ENCODE assay signal across 8 cellular contexts in genomic region chr18:11851156-11852047, GRCh38. TPM values are rescaled to one million over a fixed set of nuclear protein-coding genes. Genes with fewer than 3 reads are reported as not detected.
DNase-seq lines count a peak whose midpoint lies in the region; FAIRE-seq and TF ChIP-seq lines count a peak whose summit lies in the region.

CHMP1B (plus strand) TSS chr18:11851413; CDS start chr18:11851512, 99 bp downstream.

- CTCF ChIA-PET in H1 (lab: Charles Lee; ENCODE audit: partially characterized antibody), result interaction anchor here (1.0 kb wide), 1 partner anchor 90 kb away, joined by 3 read pairs; no protein-coding TSS in a partner anchor

- peaks cover 3 to 5% (median 4%) of the 10 kb centered on the region in 4 experiments; a peak in 5 of 7 replicates for H3K4me1 ChIP-seq in H1 (replicated peaks in 1 of 4; ENCODE audit: control insufficient read depth in 3 of 4, insufficient read depth in 4 of 4, low read length in 3 of 4)
- H3K4me1 ChIP-seq in mesenchymal stem cell (ENCODE audit: control insufficient read depth, insufficient read depth, low read depth, low read length), result peaks cover 6% of the 10 kb centered on the region

- no peaks in the 10 kb centered on the region; the same call in 1 of the 2 replicates for H3K23me2 ChIP-seq in H1 (ENCODE audit: low read depth, low read length)

- FAIRE-seq in H1 (lab: Jason Lieb, UNC), result no peak

- peak within 1 kb of the TSS; percentile 91 to 96 (median 94) for H3K9ac ChIP-seq in H1 (replicated peaks in 1 of 4; ENCODE audit: extremely low read depth in 1 of 4, low read depth in 3 of 4, low read length in 3 of 4)
- peak within 1 kb of the TSS; percentile 100 for H3K9ac ChIP-seq in mesenchymal stem cell (ENCODE audit: low read length)

- TF ChIP-seq RAD21 in H1 (IDR thresholded peaks at IDR 0.05 in 1 of 2, conservative IDR thresholded peaks at IDR 0.05 in 1 of 2; ENCODE audit: low read depth in 2 of 2, low read length in 2 of 2), result peak in 1 of 2 experiments; percentile 18; a peak in 2 of 4 replicates

- H3K27me3 ChIP-seq in H1 (replicated peaks in 1 of 4; ENCODE audit: control insufficient read depth in 3 of 4, extremely low read depth in 1 of 4, insufficient read depth in 3 of 4, low read length in 3 of 4), result no peaks in the 10 kb centered on the region
- H3K27me3 ChIP-seq in mesenchymal stem cell (ENCODE audit: control insufficient read depth in 1 of 2, insufficient read depth in 1 of 2, low read length in 2 of 2), result no peaks in the 10 kb centered on the region

- TF ChIP-seq CTCF in GM20000 (IDR thresholded peaks at IDR 0.05; ENCODE audit: extremely low read depth, missing control alignments) (no peak), H1 (IDR thresholded peaks at IDR 0.05; ENCODE audit: control extremely low read depth in 1 of 3, insufficient read depth in 1 of 3, low read depth in 1 of 3, low read length in 3 of 3) (no peak)

- DNase-seq in CMK (ENCODE audit: low read depth) (peak; percentile 62), GM20000 (ENCODE audit: low spot score) (peak; percentile 92), HT1080 (ENCODE audit: low read depth) (peak; percentile 95), NOMO-1 treated with DMSO at 0.1 percent for 48 hours (lab: John Stamatoyannopoulos, UW; ENCODE audit: unreplicated experiment) (peak; percentile 92), H1 (ENCODE audit: low read depth in 1 of 2, low spot score in 2 of 2) (peak; percentile 91 to 98), mesenchymal stem cell (peak; percentile 97)
- DNase-seq in activated CD8-positive, alpha-beta memory T cell treated with anti-CD3 and anti-CD28 coated beads for 48 hours (ENCODE audit: low read depth in 2 of 3, low spot score in 2 of 3), result peak; percentile 93 to 95 (median 93)
- peak; percentile 95 for DNase-seq in stimulated activated CD8-positive, alpha-beta memory T cell treated with anti-CD3 and anti-CD28 coated beads, Interleukin-12 subunit alpha, Interleukin-12 subunit beta, amount 100 ng/mL, for 4 hours (ENCODE audit: low read depth)

- peak; percentile 80 to 88 for TF ChIP-seq POLR2A in H1 (IDR thresholded peaks at IDR 0.05; ENCODE audit: control extremely low read depth in 1 of 2, low read depth in 2 of 2, low read length in 2 of 2)

- no peak within 1 kb of the TSS for H3K14ac ChIP-seq in H1 (ENCODE audit: insufficient read length)
- H3K14ac ChIP-seq in mesenchymal stem cell (ENCODE audit: low read length in 2 of 2), result peak within 1 kb of the TSS in 1 of 2 experiments; percentile 18

- H3K4ac ChIP-seq in H1 (replicated peaks; ENCODE audit: insufficient read length, low read depth, low read length), result peak within 1 kb of the TSS; percentile 66
- peak within 1 kb of the TSS; percentile 80 to 94 for H3K4ac ChIP-seq in mesenchymal stem cell (ENCODE audit: low read depth in 1 of 2, low read length in 2 of 2)

- H4K91ac ChIP-seq in H1 (replicated peaks; ENCODE audit: insufficient read length, low read length) (peak within 1 kb of the TSS; percentile 81), mesenchymal stem cell (ENCODE audit: low read length) (peak within 1 kb of the TSS; percentile 57)

- TF ChIP-seq EP300 in H1 (IDR thresholded peaks at IDR 0.05; ENCODE audit: borderline replicate concordance in 1 of 2, low read depth in 2 of 2, low read length in 2 of 2), result peak in 1 of 2 experiments; percentile 76; a peak in 1 of 3 replicates

- H4K5ac ChIP-seq in H1 (ENCODE audit: insufficient read length, low read depth, low read length), result peak within 1 kb of the TSS; percentile 64

- H3K79me2 ChIP-seq in H1 (ENCODE audit: control insufficient read depth in 1 of 2, insufficient read depth in 2 of 2, low read length in 2 of 2), result peaks cover 8 to 24% of the 10 kb centered on the region in 2 experiments; a peak in 3 of 4 replicates

- H2AK5ac ChIP-seq in H1 (ENCODE audit: low read depth, low read length) (peak within 1 kb of the TSS; percentile 8; the same call in 1 of the 2 replicates), mesenchymal stem cell (ENCODE audit: low read length, severe bottlenecking) (peak within 1 kb of the TSS; percentile 67)

- WGBS in H1 (ENCODE audit: extremely low coverage in 1 of 2, insufficient coverage in 1 of 2, insufficient read length in 1 of 2, insufficient replicate concordance in 2 of 2, low coverage in 1 of 2, low lambda C conversion rate in 2 of 2, missing lambda C conversion rate in 1 of 2), 2 experiments, result 1% methylated on average over 67 of the region's 67 CpGs; no CpG with 5 or more reads in 1 of the 2 experiments
- WGBS in mesenchymal stem cell, result under 1% methylated on average over 67 of the region's 67 CpGs

- no peak within 1 kb of the TSS for H3K23ac ChIP-seq in H1 (ENCODE audit: insufficient read length)
- peak within 1 kb of the TSS; percentile 1 to 63 for H3K23ac ChIP-seq in mesenchymal stem cell (ENCODE audit: low read length in 2 of 2)

- peak within 1 kb of the TSS; percentile 90 to 100 (median 95) for H3K4me3 ChIP-seq in H1 (ENCODE audit: extremely low read depth in 1 of 4, insufficient read depth in 2 of 4, low read depth in 3 of 4, low read length in 4 of 4)
- H3K4me3 ChIP-seq in mesenchymal stem cell (ENCODE audit: insufficient read depth in 1 of 2, low read depth in 1 of 2, low read length in 2 of 2), result peak within 1 kb of the TSS; percentile 87 to 99

- H3K9me3 ChIP-seq in H1 (ENCODE audit: insufficient read depth in 2 of 2, low read depth in 1 of 2, low read length in 1 of 2) (no peaks in the 10 kb centered on the region), mesenchymal stem cell (ENCODE audit: control insufficient read depth, low read length) (no peaks in the 10 kb centered on the region)

- H2BK5ac ChIP-seq in H1 (ENCODE audit: low read depth, low read length) (peak within 1 kb of the TSS; percentile 87), mesenchymal stem cell (ENCODE audit: low read depth, low read length, poor library complexity, severe bottlenecking) (peak within 1 kb of the TSS; percentile 40)

- POLR2A ChIA-PET in H1 (lab: Charles Lee; ENCODE audit: partially characterized antibody), result interaction anchor here (0.6 to 1.5 kb wide), 7 partner anchors 11 to 459 kb away, joined by 3 to 5 read pairs (median 4); no protein-coding TSS in a partner anchor

- no peak within 1 kb of the TSS for H2BK120ac ChIP-seq in H1 (replicated peaks; ENCODE audit: low read depth, low read length)
- H2BK120ac ChIP-seq in mesenchymal stem cell (ENCODE audit: low read depth, low read length), result no peak within 1 kb of the TSS

- peaks cover 0 to 9% of the 10 kb centered on the region in 2 experiments for H4K20me1 ChIP-seq in H1 (replicated peaks in 1 of 2; ENCODE audit: control insufficient read depth in 1 of 2, insufficient read depth in 2 of 2, low read length in 2 of 2)

- H2BK15ac ChIP-seq in H1 (ENCODE audit: low read length) (no peak within 1 kb of the TSS), mesenchymal stem cell (ENCODE audit: low read depth, poor library complexity, severe bottlenecking) (no peak within 1 kb of the TSS)

- H2AFZ ChIP-seq in H1 (ENCODE audit: low read length) (peak within 1 kb of the TSS; percentile 68), mesenchymal stem cell (ENCODE audit: low read depth, low read length) (peak within 1 kb of the TSS; percentile 36)

- H2BK12ac ChIP-seq in H1 (ENCODE audit: low read depth, low read length) (peak within 1 kb of the TSS; percentile 54), mesenchymal stem cell (ENCODE audit: low read length in 2 of 2) (no peak within 1 kb of the TSS)

- H4K8ac ChIP-seq in H1 (ENCODE audit: extremely low read depth, insufficient read depth, low read length), result peak within 1 kb of the TSS; percentile 97; the same call in 1 of the 2 replicates
- peak within 1 kb of the TSS; percentile 96 for H4K8ac ChIP-seq in mesenchymal stem cell (ENCODE audit: low read length)

- H3K18ac ChIP-seq in H1 (ENCODE audit: extremely low read depth, low read length) (peak within 1 kb of the TSS; percentile 73), mesenchymal stem cell (ENCODE audit: low read depth in 1 of 2, low read length in 2 of 2) (peak within 1 kb of the TSS; percentile 86 to 88)

- H3K79me1 ChIP-seq in H1 (ENCODE audit: low read depth, low read length) (0 out of 2 replicates have a peak, but pooled peaks cover 3% of the 10 kb centered on the region), mesenchymal stem cell (replicated peaks; ENCODE audit: low read length, poor library complexity, severe bottlenecking) (peaks cover 5% of the 10 kb centered on the region)

- H3K4me2 ChIP-seq in H1 (ENCODE audit: insufficient read depth in 1 of 2, low read depth in 2 of 2, low read length in 2 of 2), result peak within 1 kb of the TSS; percentile 60 to 79
- H3K4me2 ChIP-seq in mesenchymal stem cell (ENCODE audit: low read length, poor library complexity, severe bottlenecking), result peak within 1 kb of the TSS; percentile 88

- no peaks in the 10 kb centered on the region for H3K36me3 ChIP-seq in H1 (ENCODE audit: control insufficient read depth in 2 of 4, insufficient read depth in 4 of 4, low read length in 3 of 4)
- H3K36me3 ChIP-seq in mesenchymal stem cell (ENCODE audit: control insufficient read depth in 1 of 2, insufficient read depth in 2 of 2, low read depth in 1 of 2, low read length in 2 of 2), result peaks cover 0 to 3% of the 10 kb centered on the region in 2 experiments

- H3K27ac ChIP-seq in H1 (ENCODE audit: low read depth, low read length), result peak within 1 kb of the TSS; percentile 88
- peak within 1 kb of the TSS; percentile 73 for H3K27ac ChIP-seq in mesenchymal stem cell (ENCODE audit: low read length, poor library complexity, severe bottlenecking)

- H3K56ac ChIP-seq in H1 (replicated peaks; ENCODE audit: insufficient read length, low read depth, low read length), result peak within 1 kb of the TSS; percentile 54

- H2BK20ac ChIP-seq in H1 (ENCODE audit: low read length), result no peak within 1 kb of the TSS

TF ChIP-seq in H1, 55 proteins besides CTCF, POLR2A, EP300 and RAD21 (continues in another document):
- TF ChIP-seq NANOG (IDR thresholded peaks at IDR 0.05; ENCODE audit: insufficient read depth, low read depth, low read length, poor library complexity, severe bottlenecking) (no peak), CHD1 (IDR thresholded peaks at IDR 0.05; ENCODE audit: low read depth, low read length) (no peak), TBP (IDR thresholded peaks at IDR 0.05; ENCODE audit: low read depth, low read length) (peak; percentile 90)

RNA-seq across cellular contexts. Expression of gene CHMP1B, which starts in this region (rescaled TPM):
- total RNA-seq in HT1080 (2014; rRNA removed; shearing (Covaris generic)), result 24.9 and 31.4 TPM in 2 replicates
- 51.6 and 58.4 TPM in 2 replicates for polyA plus RNA-seq in HT1080 (2015; cell fraction: cytosol; rRNA removed)
- 36.9 and 37.2 TPM in 2 replicates for polyA plus RNA-seq in HT1080 (2015; cell fraction: nucleus; rRNA removed)
- 42.8 and 43.2 TPM in 2 replicates for total RNA-seq in H1 (2021; fragmentation: NEBNext Ultra II Directional; extraction: Animal tissue kit (Norgen Biotek cat#: 25700))
- 30.5 and 32.3 TPM in 2 replicates for polyA plus RNA-seq in H1 (2011; rRNA removed)
- polyA plus RNA-seq in H1 (2011; cell fraction: cytosol; rRNA removed), result 47.4 TPM
- polyA plus RNA-seq in H1 (2011; cell fraction: nucleus; rRNA removed), result 20.3 TPM
- 31.2 to 43.4 TPM (median 35.0 TPM) in 4 replicates for polyA plus RNA-seq in H1 (2012, experiment 1 of 2)
- polyA plus RNA-seq in H1 (2012, experiment 2 of 2), result 9.4 TPM
- 30.5 TPM for polyA plus RNA-seq in H1 (2013, experiment 1 of 2)
- 30.2 TPM for polyA plus RNA-seq in H1 (2013, experiment 2 of 2)
- polyA minus RNA-seq in H1 (2011; rRNA and poly(A)+ RNA removed), result 20.1 and 22.6 TPM in 2 replicates
- polyA minus RNA-seq in H1 (2011; cell fraction: cytosol; rRNA and poly(A)+ RNA removed), result 14.7 TPM
- 16.3 TPM for polyA minus RNA-seq in H1 (2011; cell fraction: nucleus; rRNA and poly(A)+ RNA removed)
- 30.3 TPM for polyA plus RNA-seq in mesenchymal stem cell (2013, experiment 1 of 2)
- polyA plus RNA-seq in mesenchymal stem cell (2013, experiment 2 of 2), result 31.8 TPM

Comparison
In these comparisons a context has a peak if more than half of its experiments do, and no peak if none do; other contexts are left out.
1. Peak in every context shown above with its lines: DNase-seq, H3K4me3 ChIP-seq and H3K27ac ChIP-seq.